Comparison of ENCODE assay signal across 10 cellular contexts in the genomic region with DNA sequence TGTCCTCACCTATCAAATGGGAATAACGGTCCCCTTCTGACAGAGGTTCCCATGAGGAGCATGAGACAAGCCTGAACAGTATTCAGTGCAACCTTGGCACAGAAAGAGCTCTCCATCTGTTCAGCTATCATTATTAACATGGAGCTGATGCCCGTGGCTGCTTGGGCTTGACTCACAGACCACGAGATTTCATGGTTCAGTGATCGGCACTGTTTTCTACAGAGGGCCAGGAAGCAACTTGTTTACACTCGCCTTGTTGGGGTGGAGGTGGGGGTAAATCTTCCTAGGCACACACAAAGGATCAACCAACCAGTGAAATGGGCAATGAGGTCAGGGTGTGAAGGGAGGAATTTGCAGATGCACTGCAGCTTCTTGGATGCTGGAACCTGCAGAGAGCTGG.
DNase-seq lines count a peak whose midpoint lies in the region; ATAC-seq and TF ChIP-seq lines count a peak whose summit lies in the region.
"Had no signal": no experiment of that assay in that cellular context is flagged by ENCODE, and none has a peak within 500 bp of the region (broad histone marks: within the 10 kb centered on the region; RNA-seq: fewer than 3 reads in every experiment).

No MANE protein-coding gene starts in this region.

- H3K27me3 Mint-ChIP-seq in stimulated activated memory B cell treated with anti-CD40 and anti-IgM and Interleukin-4, amounts not matched to agents 10 μg/mL and 1 μg/mL and 100 μg/mL, for 72 hours: no peaks in the 10 kb centered on the region

- no peak overlapping the region for H3K4me3 ChIP-seq in OCI-LY7 (ENCODE audit: low read depth, low read length, poor library complexity, severe bottlenecking)
- H3K4me3 ChIP-seq: A549 had no signal

- H3K27ac ChIP-seq in OCI-LY7 (ENCODE audit: low read depth, low read length, poor library complexity, severe bottlenecking): no peak overlapping the region
- H3K27ac ChIP-seq: A549 had no signal

- CTCF ChIA-PET in OCI-LY7 (lab: Charles Lee; ENCODE audit: unreplicated experiment): no interaction called here

- no peaks in the 10 kb centered on the region for H3K4me1 ChIP-seq in OCI-LY7 (ENCODE audit: insufficient read depth, low read length, poor library complexity, severe bottlenecking)

- no peaks in the 10 kb centered on the region for H3K36me3 ChIP-seq in OCI-LY7 (ENCODE audit: insufficient read depth, low read length)

- no TSS peak for BruUV-seq in OCI-LY7 (replicated peaks; lab: Mats Ljungman, UMichigan)

- DNase-seq in NCI-H510A treated with DMSO at 0.1 percent for 48 hours (lab: John Stamatoyannopoulos, UW): peak; percentile 20
- DNase-seq in NCI-H510A (lab: John Stamatoyannopoulos, UW): no peak
- DNase-seq in OCI-LY7 (ENCODE audit: low spot score): peak; percentile 3
- DNase-seq in NCI-H1092 (lab: John Stamatoyannopoulos, UW): no peak
- no peak for DNase-seq in NCI-H748 (lab: John Stamatoyannopoulos, UW; ENCODE audit: unreplicated experiment)
- no peak for DNase-seq in hippocampal formation (lab: John Stamatoyannopoulos, UW)

- peaks cover 4% of the 10 kb centered on the region for H3K9me3 Mint-ChIP-seq in stimulated activated memory B cell treated with anti-CD40 and anti-IgM and Interleukin-4, amounts not matched to agents 10 μg/mL and 1 μg/mL and 100 μg/mL, for 72 hours

- POLR2A ChIA-PET in OCI-LY7 (lab: Charles Lee): no interaction called here

- H3K27ac Mint-ChIP-seq in stimulated activated memory B cell treated with anti-CD40 and anti-IgM and Interleukin-4, amounts not matched to agents 10 μg/mL and 1 μg/mL and 100 μg/mL, for 72 hours: no peak overlapping the region

- H3K4me1 Mint-ChIP-seq in stimulated activated memory B cell treated with anti-CD40 and anti-IgM and Interleukin-4, amounts not matched to agents 10 μg/mL and 1 μg/mL and 100 μg/mL, for 72 hours: peaks cover 7% of the 10 kb centered on the region

- H3K9me2 ChIP-seq in OCI-LY7 (ENCODE audit: insufficient read depth, low read length): no peaks in the 10 kb centered on the region; the same call in 1 of the 2 replicates

- H3K9me3 ChIP-seq in OCI-LY7 (ENCODE audit: low read length): no peaks in the 10 kb centered on the region
- H3K9me3 ChIP-seq: A549 had no signal

- intact Hi-C loops in OCI-LY7 (cut with micrococcal nuclease; ENCODE audit: unreplicated experiment): no loop called here

- H4K20me1 ChIP-seq in OCI-LY7 (ENCODE audit: insufficient read depth, low read length): no peaks in the 10 kb centered on the region

- H3K4me3 Mint-ChIP-seq in stimulated activated memory B cell treated with anti-CD40 and anti-IgM and Interleukin-4, amounts not matched to agents 10 μg/mL and 1 μg/mL and 100 μg/mL, for 72 hours: no peak overlapping the region
- H3K4me3 Mint-ChIP-seq: T-helper 2 cell treated with Interferon-gamma antibody and Interleukin-4, amounts not matched to agents 5 μg/mL and 100 μg/mL, for 36 hours had no signal

- no peak overlapping the region for H3K4me2 ChIP-seq in OCI-LY7 (ENCODE audit: low read length)
- H3K4me2 ChIP-seq: A549 had no signal

- TF ChIP-seq CTCF in OCI-LY7 (conservative IDR thresholded peaks at IDR 0.05; ENCODE audit: low read length): no peak

- ATAC-seq in HG03060 (IDR thresholded peaks at IDR 0.05; ENCODE audit: low read depth, unreplicated experiment): peak; percentile 75
- ATAC-seq in stimulated activated memory B cell treated with anti-CD40 and anti-IgM and Interleukin-4, amounts not matched to agents 10 μg/mL and 1 μg/mL and 100 μg/mL, for 72 hours: peak; percentile 9
- ATAC-seq: A549 had no signal

- H2AFZ ChIP-seq in OCI-LY7 (ENCODE audit: low read length): no peak overlapping the region

- no peaks in the 10 kb centered on the region for H3K79me2 ChIP-seq in OCI-LY7 (ENCODE audit: insufficient read depth, low read depth, low read length)

- H3K36me3 Mint-ChIP-seq in stimulated activated memory B cell treated with anti-CD40 and anti-IgM and Interleukin-4, amounts not matched to agents 10 μg/mL and 1 μg/mL and 100 μg/mL, for 72 hours: no peaks in the 10 kb centered on the region

Comparison
In these comparisons a context has a peak if more than half of its experiments do, and no peak if none do; other contexts are left out.
1. DNase-seq: peak in NCI-H510A treated with DMSO at 0.1 percent for 48 hours (single experiment) and OCI-LY7 (single experiment); none in NCI-H510A (single experiment), NCI-H1092 (single experiment), NCI-H748 (single experiment) and hippocampal formation (0 of 2).